Comparison of ENCODE assay signal across 21 cellular contexts in the genomic region with DNA sequence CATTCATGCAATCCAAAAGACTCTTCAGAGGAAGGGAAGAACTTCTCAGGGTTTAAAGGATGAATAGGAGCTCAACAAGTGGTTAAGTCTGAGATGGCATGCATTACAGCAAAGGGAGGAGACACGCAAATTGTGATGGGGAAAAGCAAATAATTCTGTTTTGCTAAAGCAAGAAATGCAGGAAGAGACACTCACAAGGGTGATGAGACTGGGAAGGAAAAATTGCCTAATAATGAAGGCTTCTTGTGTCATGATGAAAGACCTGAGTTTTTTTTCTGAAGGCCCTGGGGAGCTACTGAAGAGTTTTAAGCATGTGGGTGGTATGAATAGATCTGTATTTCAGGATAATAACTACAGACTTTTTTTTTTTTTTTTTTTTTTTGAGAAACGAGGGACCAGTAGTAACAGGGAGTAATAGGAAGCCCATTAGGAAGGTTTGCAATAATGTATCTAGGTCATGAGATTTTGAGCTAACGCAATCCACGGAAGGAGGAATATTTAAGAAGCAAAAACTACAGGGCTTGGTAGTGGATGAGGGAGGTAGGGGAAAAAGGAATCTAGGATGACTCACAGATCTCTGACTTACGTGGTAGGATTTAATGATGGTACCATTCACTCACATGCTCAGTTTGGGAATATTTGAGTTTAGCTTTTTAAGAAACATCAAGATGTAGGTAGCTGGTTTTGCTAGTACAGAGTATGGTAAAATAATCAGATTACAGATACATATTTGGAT. TPM values are rescaled to one million over a fixed set of nuclear protein-coding genes. Genes with fewer than 3 reads are reported as not detected.
A peak's percentile ranks its signal among the peaks of the same experiment; 100 is the strongest.
DNase-seq lines count a peak whose midpoint lies in the region; ATAC-seq, FAIRE-seq and TF ChIP-seq lines count a peak whose summit lies in the region.
"Had no signal": no experiment of that assay in that cellular context is flagged by ENCODE, and none has a peak within 500 bp of the region (broad histone marks: within the 10 kb centered on the region; RNA-seq: fewer than 3 reads in every experiment).

No MANE protein-coding gene starts in this region.

- H4K8ac ChIP-seq in IMR-90 (ENCODE audit: low read depth in 2 of 2, low read length in 2 of 2) (no peak overlapping the region), mesenchymal stem cell (ENCODE audit: low read length) (no peak overlapping the region)

- TF ChIP-seq CTCF in D721Med (IDR thresholded peaks at IDR 0.05; ENCODE audit: insufficient read depth, missing control alignments) (no peak), IMR-90 (conservative IDR thresholded peaks at IDR 0.05; ENCODE audit: low read depth, low read length) (no peak)

- no peak overlapping the region for H2AK9ac ChIP-seq in IMR-90 (replicated peaks; ENCODE audit: low read depth, low read length, poor library complexity)

- no peak overlapping the region for H3K27ac ChIP-seq in IMR-90 (ENCODE audit: insufficient read depth, low read length)
- H3K27ac ChIP-seq in mesenchymal stem cell (ENCODE audit: low read length, poor library complexity, severe bottlenecking) = no peak overlapping the region
- H3K27ac ChIP-seq in SJCRH30 = no peak overlapping the region
- H3K27ac ChIP-seq: cardiac muscle cell, suprapubic skin had no signal

- FAIRE-seq in D721Med (lab: Jason Lieb, UNC) = peak; percentile 93
- FAIRE-seq: K562 had no signal

- H3K18ac ChIP-seq in IMR-90 (ENCODE audit: low read depth, low read length) (no peak overlapping the region), mesenchymal stem cell (ENCODE audit: low read depth in 1 of 2, low read length in 2 of 2) (no peak overlapping the region)

- no peak overlapping the region for H2BK12ac ChIP-seq in mesenchymal stem cell (ENCODE audit: low read length in 2 of 2)

- no peak overlapping the region for H3K4me2 ChIP-seq in IMR-90 (ENCODE audit: low read depth, low read length)
- H3K4me2 ChIP-seq in mesenchymal stem cell (ENCODE audit: low read length, poor library complexity, severe bottlenecking) = no peak overlapping the region

- H3K23ac ChIP-seq in IMR-90 (ENCODE audit: low read depth, low read length) (no peak overlapping the region), mesenchymal stem cell (ENCODE audit: low read length in 2 of 2) (no peak overlapping the region)

- WGBS in IMR-90 (ENCODE audit: extremely low coverage in 2 of 2, insufficient read length in 1 of 2), 2 experiments = 100% methylated on average over 2 of the region's 5 CpGs; no CpG with 5 or more reads in 1 of the 2 experiments
- 76% methylated on average over 5 of the region's 5 CpGs for WGBS in mesenchymal stem cell

- H2BK15ac ChIP-seq in IMR-90 (ENCODE audit: low read depth, low read length) (no peak overlapping the region), mesenchymal stem cell (ENCODE audit: low read depth, poor library complexity, severe bottlenecking) (no peak overlapping the region)

- dilution Hi-C loops in IMR-90 (cut with HindIII; ENCODE audit: low sequenced_read_pairs, unreplicated experiment) = no loop called here

- H3K14ac ChIP-seq in IMR-90 (replicated peaks; ENCODE audit: low read depth, low read length) (no peak overlapping the region), mesenchymal stem cell (ENCODE audit: low read length in 2 of 2) (no peak overlapping the region)

- DNase-seq in D721Med (ENCODE audit: insufficient read length, low spot score) (no peak), IMR-90 (peak; percentile 28), SKM-1 (lab: John Stamatoyannopoulos, UW; ENCODE audit: unreplicated experiment) (peak; percentile 42), mesenchymal stem cell (peak; percentile 3), SJCRH30 (no peak), OCI-M2 (lab: John Stamatoyannopoulos, UW; ENCODE audit: unreplicated experiment) (no peak)
- DNase-seq: activated CD8-positive, alpha-beta T cell treated with anti-CD3 and anti-CD28 coated beads for 36 hours; activated naive CD8-positive, alpha-beta T cell treated with anti-CD3 and anti-CD28 coated beads for 36 hours; activated T-cell treated with anti-CD3 and anti-CD28 coated beads, Interleukin-2, amount 50 U/mL, for 72 hours; GF-D8; left colon; mucosa of descending colon; NCI-H1417 treated with DMSO at 0.1 percent for 48 hours; NCI-H510A had no signal

- no peak overlapping the region for H2BK20ac ChIP-seq in IMR-90 (ENCODE audit: low read depth, low read length)

- H3K9me1 ChIP-seq in IMR-90 (ENCODE audit: insufficient read depth, low read length) = no peaks in the 10 kb centered on the region

- BruUV-seq in IMR-90 (replicated peaks; lab: Mats Ljungman, UMichigan) = no TSS peak

- in situ Hi-C loops in IMR-90 (cut with MboI; ENCODE audit: low sequenced_read_pairs) = no loop called here

- intact Hi-C loops in IMR-90 (cut with micrococcal nuclease) = no loop called here

- no peaks in the 10 kb centered on the region for H3K36me3 ChIP-seq in IMR-90 (ENCODE audit: control insufficient read depth, insufficient read depth, low read length)
- no peaks in the 10 kb centered on the region for H3K36me3 ChIP-seq in mesenchymal stem cell (ENCODE audit: control insufficient read depth in 1 of 2, insufficient read depth in 2 of 2, low read depth in 1 of 2, low read length in 2 of 2)
- no peaks in the 10 kb centered on the region for H3K36me3 ChIP-seq in SJCRH30
- H3K36me3 ChIP-seq: cardiac muscle cell, suprapubic skin had no signal

- H3K4me3 ChIP-seq in IMR-90 (ENCODE audit: insufficient read depth, low read depth, low read length) (no peak overlapping the region), mesenchymal stem cell (ENCODE audit: insufficient read depth in 1 of 2, low read depth in 1 of 2, low read length in 2 of 2) (no peak overlapping the region), SJCRH30 (no peak overlapping the region)
- H3K4me3 ChIP-seq: cardiac muscle cell, K562, mucosa of descending colon, suprapubic skin had no signal

- POLR2A ChIA-PET in IMR-90 (lab: Charles Lee; ENCODE audit: unreplicated experiment) = interaction anchor here (0.7 kb wide), 1 partner anchor 67 kb away, joined by 19 read pairs; no protein-coding TSS in a partner anchor

- TF ChIP-seq RAD21 in IMR-90 (IDR thresholded peaks at IDR 0.05; ENCODE audit: low read length) = no peak

- H3K9ac ChIP-seq in IMR-90 (ENCODE audit: low read depth, low read length) (no peak overlapping the region), mesenchymal stem cell (ENCODE audit: low read length) (no peak overlapping the region)

- no peak for TF ChIP-seq POLR2A in IMR-90 (IDR thresholded peaks at IDR 0.05; ENCODE audit: low read depth, low read length)

- H3K56ac ChIP-seq in IMR-90 (ENCODE audit: extremely low read depth, insufficient read depth, low read length) = no peak overlapping the region

- H2AFZ ChIP-seq in IMR-90 (replicated peaks; ENCODE audit: low read length, poor library complexity) = no peak overlapping the region
- no peak overlapping the region for H2AFZ ChIP-seq in mesenchymal stem cell (ENCODE audit: low read depth, low read length)

- no peak overlapping the region for H4K5ac ChIP-seq in IMR-90 (ENCODE audit: low read depth, low read length)

- no peak overlapping the region for H3K4ac ChIP-seq in IMR-90 (ENCODE audit: low read depth, low read length)
- no peak overlapping the region for H3K4ac ChIP-seq in mesenchymal stem cell (ENCODE audit: low read depth in 1 of 2, low read length in 2 of 2)

- H3K79me1 ChIP-seq in IMR-90 (ENCODE audit: low read depth in 1 of 2, low read length in 2 of 2) (no peaks in the 10 kb centered on the region), mesenchymal stem cell (replicated peaks; ENCODE audit: low read length, poor library complexity, severe bottlenecking) (no peaks in the 10 kb centered on the region)

- H3K27me3 ChIP-seq in IMR-90 (ENCODE audit: control insufficient read depth, insufficient read depth, low read length) = no peaks in the 10 kb centered on the region; the same call in 1 of the 2 replicates
- no peaks in the 10 kb centered on the region for H3K27me3 ChIP-seq in mesenchymal stem cell (ENCODE audit: control insufficient read depth in 1 of 2, insufficient read depth in 1 of 2, low read length in 2 of 2)
- H3K27me3 ChIP-seq in SJCRH30 = no peaks in the 10 kb centered on the region
- H3K27me3 ChIP-seq: cardiac muscle cell, suprapubic skin had no signal

- CTCF ChIA-PET in IMR-90 (lab: Yijun Ruan, JAX) = interaction anchor here (0.8 kb wide), 1 partner anchor 17 kb away, joined by 3 read pairs; no protein-coding TSS in a partner anchor

- H3K4me1 ChIP-seq in IMR-90 (ENCODE audit: control insufficient read depth, insufficient read depth, low read length) (no peaks in the 10 kb centered on the region; the same call in 1 of the 2 replicates), mesenchymal stem cell (ENCODE audit: control insufficient read depth, insufficient read depth, low read depth, low read length) (no peaks in the 10 kb centered on the region), SJCRH30 (no peaks in the 10 kb centered on the region)

- no peak overlapping the region for H4K91ac ChIP-seq in IMR-90 (ENCODE audit: insufficient read depth, low read depth, low read length)
- no peak overlapping the region for H4K91ac ChIP-seq in mesenchymal stem cell (ENCODE audit: low read length)

- no peaks in the 10 kb centered on the region for H4K20me1 ChIP-seq in IMR-90 (ENCODE audit: insufficient read depth, low read length)

- H2AK5ac ChIP-seq in IMR-90 (ENCODE audit: low read depth, low read length) (no peak overlapping the region), mesenchymal stem cell (ENCODE audit: low read length, severe bottlenecking) (no peak overlapping the region)

- ATAC-seq in IMR-90 (ENCODE audit: low read depth) = no peak
- ATAC-seq in GM21423 (IDR thresholded peaks at IDR 0.05; ENCODE audit: unreplicated experiment) = no peak
- no peak for ATAC-seq in GM19397 (IDR thresholded peaks at IDR 0.05; ENCODE audit: unreplicated experiment)
- ATAC-seq: activated CD8-positive, alpha-beta T cell treated with anti-CD3 and anti-CD28 coated beads for 36 hours; activated T-cell treated with anti-CD3 and anti-CD28 coated beads, Interleukin-2, amount 50 U/mL, for 72 hours; K562; left colon; mucosa of descending colon; sciatic nerve had no signal

- no peak overlapping the region for H2BK120ac ChIP-seq in IMR-90 (ENCODE audit: low read depth, low read length)
- no peak overlapping the region for H2BK120ac ChIP-seq in mesenchymal stem cell (ENCODE audit: low read depth, low read length)

- H3K9me3 ChIP-seq in IMR-90 (ENCODE audit: control insufficient read depth, insufficient read depth, low read length) (no peaks in the 10 kb centered on the region), mesenchymal stem cell (ENCODE audit: control insufficient read depth, low read length) (no peaks in the 10 kb centered on the region), SJCRH30 (replicated peaks) (no peaks in the 10 kb centered on the region)
- H3K9me3 ChIP-seq: mucosa of descending colon, suprapubic skin had no signal

- no peak overlapping the region for H2BK5ac ChIP-seq in IMR-90 (ENCODE audit: low read depth, low read length, poor library complexity, severe bottlenecking)
- no peak overlapping the region for H2BK5ac ChIP-seq in mesenchymal stem cell (ENCODE audit: low read depth, low read length, poor library complexity, severe bottlenecking)

RNA-seq across cellular contexts. Expression of a gene that starts 16.0 kb away (rescaled TPM):
- not detected in 2 replicates for total RNA-seq in IMR-90 (2012; rRNA removed)
- polyA plus RNA-seq in IMR-90 (2012; rRNA removed) = not detected in 2 replicates
- polyA plus RNA-seq in IMR-90 (2012; cell fraction: cytosol; rRNA removed) = not detected in 2 replicates
- polyA plus RNA-seq in IMR-90 (2012; cell fraction: nucleus; rRNA removed; ENCODE audit: low replicate concordance) = not detected in 2 replicates
- polyA plus RNA-seq in mesenchymal stem cell (2013, experiment 1 of 2) = not detected
- polyA plus RNA-seq in mesenchymal stem cell (2013, experiment 2 of 2) = not detected
- not detected in 2 replicates for total RNA-seq in SJCRH30 (2014; rRNA removed; shearing (Covaris generic))
- total RNA-seq: activated CD8-positive, alpha-beta T cell treated with anti-CD3 and anti-CD28 coated beads for 36 hours; activated naive CD8-positive, alpha-beta T cell treated with anti-CD3 and anti-CD28 coated beads for 36 hours; activated T-cell treated with anti-CD3 and anti-CD28 coated beads, Interleukin-2, amount 50 U/mL, for 72 hours; cardiac muscle cell; K562; left colon; mucosa of descending colon; omental fat pad; sciatic nerve had no signal
- polyA plus RNA-seq: cardiac muscle cell, K562 had no signal

RNA-seq across cellular contexts. Expression of a gene that starts 25.1 kb away (rescaled TPM):
- 0.18 TPM in 1 of 2 replicates, not detected in the other for total RNA-seq in IMR-90 (2012; rRNA removed)
- 0.12 TPM in 1 of 2 replicates, not detected in the other for polyA plus RNA-seq in IMR-90 (2012; rRNA removed)
- polyA plus RNA-seq in IMR-90 (2012; cell fraction: cytosol; rRNA removed) = not detected in 2 replicates
- 0.05 TPM in 2 replicates for polyA plus RNA-seq in IMR-90 (2012; cell fraction: nucleus; rRNA removed; ENCODE audit: low replicate concordance)
- not detected for polyA plus RNA-seq in mesenchymal stem cell (2013, experiment 1 of 2)
- not detected for polyA plus RNA-seq in mesenchymal stem cell (2013, experiment 2 of 2)
- total RNA-seq in SJCRH30 (2014; rRNA removed; shearing (Covaris generic)) = not detected in 2 replicates
- total RNA-seq: activated CD8-positive, alpha-beta T cell treated with anti-CD3 and anti-CD28 coated beads for 36 hours; activated naive CD8-positive, alpha-beta T cell treated with anti-CD3 and anti-CD28 coated beads for 36 hours; activated T-cell treated with anti-CD3 and anti-CD28 coated beads, Interleukin-2, amount 50 U/mL, for 72 hours; cardiac muscle cell; K562; left colon; mucosa of descending colon; omental fat pad; sciatic nerve had no signal
- polyA plus RNA-seq: cardiac muscle cell, K562 had no signal

RNA-seq across cellular contexts. Expression of a gene that starts 33.6 kb away (rescaled TPM):
- total RNA-seq in IMR-90 (2012; rRNA removed) = not detected in 2 replicates
- polyA plus RNA-seq in IMR-90 (2012; rRNA removed) = not detected in 2 replicates
- not detected in 2 replicates for polyA plus RNA-seq in IMR-90 (2012; cell fraction: cytosol; rRNA removed)
- polyA plus RNA-seq in IMR-90 (2012; cell fraction: nucleus; rRNA removed; ENCODE audit: low replicate concordance) = not detected in 2 replicates
- not detected for polyA plus RNA-seq in mesenchymal stem cell (2013, experiment 1 of 2)
- not detected for polyA plus RNA-seq in mesenchymal stem cell (2013, experiment 2 of 2)
- not detected in 2 replicates for total RNA-seq in SJCRH30 (2014; rRNA removed; shearing (Covaris generic))
- total RNA-seq: activated CD8-positive, alpha-beta T cell treated with anti-CD3 and anti-CD28 coated beads for 36 hours; activated naive CD8-positive, alpha-beta T cell treated with anti-CD3 and anti-CD28 coated beads for 36 hours; activated T-cell treated with anti-CD3 and anti-CD28 coated beads, Interleukin-2, amount 50 U/mL, for 72 hours; cardiac muscle cell; K562; left colon; mucosa of descending colon; omental fat pad; sciatic nerve had no signal
- polyA plus RNA-seq: cardiac muscle cell, K562 had no signal

Comparison
In these comparisons a context has a peak if more than half of its experiments do, and no peak if none do; other contexts are left out.
1. DNase-seq: peak in IMR-90 (single experiment), SKM-1 (single experiment) and mesenchymal stem cell (single experiment); none in D721Med (single experiment), SJCRH30 (0 of 2) and OCI-M2 (single experiment).